In genomic region chr2:98623657-98624056, GRCh38 we compare ENCODE assay signal across 15 cellular contexts. TPM values are rescaled to one million over a fixed set of nuclear protein-coding genes. Genes with fewer than 3 reads are reported as not detected.
DNase-seq lines count a peak whose midpoint lies in the region; ATAC-seq and TF ChIP-seq lines count a peak whose summit lies in the region.
"Had no signal": no experiment of that assay in that cellular context is flagged by ENCODE, and none has a peak within 500 bp of the region (broad histone marks: within the 10 kb centered on the region; RNA-seq: fewer than 3 reads in every experiment).

No MANE protein-coding gene starts in this region.

- TF ChIP-seq CTCF in natural killer cell (IDR thresholded peaks at IDR 0.05) (no peak), MM.1S (IDR thresholded peaks at IDR 0.05; ENCODE audit: low read length) (no peak)

- no peak overlapping the region for H3K4me3 Mint-ChIP-seq in natural killer cell
- H3K4me3 Mint-ChIP-seq: activated naive CD4-positive, alpha-beta T cell treated with anti-CD3 and anti-CD28 coated beads, Interleukin-2, amount 10 ng/mL, durations not matched to agents 7 days and 5 days; neural progenitor cell had no signal

- peaks cover 15% of the 10 kb centered on the region for H3K36me3 Mint-ChIP-seq in natural killer cell

- H3K9me3 ChIP-seq in effector memory CD4-positive, alpha-beta T cell (ENCODE audit: control insufficient read depth, low read length): no peaks in the 10 kb centered on the region
- no peaks in the 10 kb centered on the region for H3K9me3 ChIP-seq in MM.1S (replicated peaks; ENCODE audit: insufficient read depth, low read length)
- H3K9me3 ChIP-seq: tibial artery had no signal

- H3K4me1 Mint-ChIP-seq in natural killer cell: peaks cover 26 to 48% of the 10 kb centered on the region in 2 donors
- H3K4me1 Mint-ChIP-seq: neural progenitor cell had no signal

- no peaks in the 10 kb centered on the region for H3K27me3 ChIP-seq in effector memory CD4-positive, alpha-beta T cell (replicated peaks; ENCODE audit: control insufficient read depth, insufficient read depth, low read length, poor library complexity, severe bottlenecking)
- H3K27me3 ChIP-seq in MM.1S (replicated peaks; ENCODE audit: insufficient read depth, low read length): no peaks in the 10 kb centered on the region
- H3K27me3 ChIP-seq: neural progenitor cell, tibial artery had no signal

- ATAC-seq in natural killer cell: peak; percentile 63 to 70 (median 63)

- intact Hi-C loops in natural killer cell (cut with micrococcal nuclease): no loop called here

- 0 out of 2 replicates have a peak, but pooled peaks cover 2% of the 10 kb centered on the region for H4K20me1 ChIP-seq in MM.1S (ENCODE audit: insufficient read depth, low read length)

- H3K27ac Mint-ChIP-seq in natural killer cell: peak overlapping the region; percentile 47 to 59
- H3K27ac Mint-ChIP-seq: neural progenitor cell had no signal

- H3K27me3 Mint-ChIP-seq in natural killer cell (ENCODE audit: low read depth in 2 of 2): no peaks in the 10 kb centered on the region
- H3K27me3 Mint-ChIP-seq: activated naive CD4-positive, alpha-beta T cell treated with anti-CD3 and anti-CD28 coated beads, Interleukin-2, amount 10 ng/mL, durations not matched to agents 7 days and 5 days had no signal

- H3K9ac ChIP-seq in MM.1S (ENCODE audit: low read length): no peak overlapping the region
- H3K9ac ChIP-seq: neural progenitor cell had no signal

- H3K79me2 ChIP-seq in MM.1S (ENCODE audit: low read length): no peaks in the 10 kb centered on the region

- H3F3A ChIP-seq in MM.1S (ENCODE audit: insufficient read depth, low read length): no peaks in the 10 kb centered on the region

- no peak overlapping the region for H3K4me2 ChIP-seq in MM.1S (ENCODE audit: low read depth, low read length)
- H3K4me2 ChIP-seq: neural progenitor cell had no signal

- H2AFZ ChIP-seq in MM.1S (ENCODE audit: low read length): no peak overlapping the region
- H2AFZ ChIP-seq: neural progenitor cell had no signal

- H3K36me3 ChIP-seq in effector memory CD4-positive, alpha-beta T cell (ENCODE audit: control insufficient read depth, insufficient read depth, low read length): peaks cover 61% of the 10 kb centered on the region
- H3K36me3 ChIP-seq in MM.1S (replicated peaks; ENCODE audit: insufficient read depth, low read length): no peaks in the 10 kb centered on the region
- H3K36me3 ChIP-seq: neural progenitor cell had no signal

- no peaks in the 10 kb centered on the region for H3K4me1 ChIP-seq in effector memory CD4-positive, alpha-beta T cell (ENCODE audit: control insufficient read depth, insufficient read depth, low read length, poor library complexity, severe bottlenecking)
- H3K4me1 ChIP-seq in MM.1S (ENCODE audit: low read length): no peaks in the 10 kb centered on the region
- H3K4me1 ChIP-seq: neural progenitor cell, tibial artery had no signal

- peak; percentile 9 for DNase-seq in EH (ENCODE audit: low read depth)
- DNase-seq in NCI-H69 (lab: John Stamatoyannopoulos, UW): peak; percentile 11
- peak; percentile 9 for DNase-seq in fibroblast of peridontal ligament (ENCODE audit: extremely low read depth)
- no peak for DNase-seq in natural killer cell
- DNase-seq in stimulated activated naive CD4-positive, alpha-beta T cell (lab: John Stamatoyannopoulos, UW): no peak
- no peak for DNase-seq in effector memory CD4-positive, alpha-beta T cell
- DNase-seq in MM.1S: no peak
- DNase-seq in NCI-H446 (lab: John Stamatoyannopoulos, UW): no peak
- DNase-seq: activated CD4-positive, CD25-positive, alpha-beta regulatory T cell; activated naive CD4-positive, alpha-beta T cell treated with anti-CD3 and anti-CD28 coated beads, Interleukin-2, amount 10 ng/mL, durations not matched to agents 7 days and 5 days; HCEC 1CT; NCI-H446 treated with DMSO at 0.1 percent for 48 hours; stimulated activated CD4-positive, alpha-beta T cell treated with anti-CD3 and anti-CD28 coated beads, Interleukin-4, amount 100 ng/mL, for 24 hours had no signal

- no peak overlapping the region for H3K4me3 ChIP-seq in effector memory CD4-positive, alpha-beta T cell (ENCODE audit: insufficient read depth, low read depth, low read length, poor library complexity, severe bottlenecking)
- H3K4me3 ChIP-seq in MM.1S (ENCODE audit: low read length): no peak overlapping the region
- H3K4me3 ChIP-seq: neural progenitor cell, tibial artery had no signal

- no peaks in the 10 kb centered on the region for H3K9me2 ChIP-seq in MM.1S (replicated peaks; ENCODE audit: insufficient read depth, low read length)

- H3K9me3 Mint-ChIP-seq in natural killer cell: no peaks in the 10 kb centered on the region
- H3K9me3 Mint-ChIP-seq: activated naive CD4-positive, alpha-beta T cell treated with anti-CD3 and anti-CD28 coated beads, Interleukin-2, amount 10 ng/mL, durations not matched to agents 7 days and 5 days; neural progenitor cell had no signal

- no peak overlapping the region for H3K27ac ChIP-seq in effector memory CD4-positive, alpha-beta T cell (ENCODE audit: insufficient read depth, low read length, poor library complexity, severe bottlenecking)
- H3K27ac ChIP-seq in MM.1S (ENCODE audit: low read length): no peak overlapping the region
- H3K27ac ChIP-seq: neural progenitor cell, tibial artery had no signal

RNA-seq across cellular contexts. Expression of gene UNC50, which starts 15.3 kb away (rescaled TPM):
- 10 to 100 TPM; 30.8 to 40.5 (median 32.1) TPM for total RNA-seq in natural killer cell

RNA-seq across cellular contexts. Expression of gene COA5, which starts 15.3 kb away (rescaled TPM):
- total RNA-seq in natural killer cell: 10 to 100 TPM; 27.4 to 39.6 (median 36.1) TPM

Comparison
In these comparisons a context has a peak if more than half of its experiments do, and no peak if none do; other contexts are left out.
1. DNase-seq: peak in EH (single experiment), NCI-H69 (single experiment) and fibroblast of peridontal ligament (single experiment); none in natural killer cell (single experiment), stimulated activated naive CD4-positive, alpha-beta T cell (0 of 6), effector memory CD4-positive, alpha-beta T cell (0 of 3), MM.1S (single experiment) and NCI-H446 (0 of 2).